ENCODE assay signal across 28 cellular contexts in genomic region chrX:6012357-6012756, GRCh38.
"Had no signal": no experiment of that assay in that cellular context is flagged by ENCODE, and none has a peak within 500 bp of the region (broad histone marks: within the 10 kb centered on the region; RNA-seq: fewer than 3 reads in every experiment).

No MANE protein-coding gene starts in this region.

- DNase-seq: natural killer cell; occipital lobe; ovary; posterior cingulate gyrus; psoas muscle; right cardiac atrium; spleen; stimulated activated CD4-positive, alpha-beta T cell treated with anti-CD3 and anti-CD28 coated beads, Interleukin-12 subunit alpha, Interleukin-12 subunit beta, amount 100 ng/mL, for 4 hours; stimulated activated CD4-positive, alpha-beta T cell treated with anti-CD3 and anti-CD28 coated beads, Interleukin-1b, Interleukin-23, amount 100 ng/mL, for 48 hours; stimulated activated CD4-positive, alpha-beta T cell treated with anti-CD3 and anti-CD28 coated beads, Interleukin-4, amount 100 ng/mL, for 1 hour; stimulated activated CD4-positive, alpha-beta T cell treated with anti-CD3 and anti-CD28 coated beads, Interleukin-4, amount 100 ng/mL, for 4 hours; stimulated activated CD8-positive, alpha-beta memory T cell treated with anti-CD3 and anti-CD28 coated beads, Interleukin-4, amount 100 ng/mL, for 48 hours; stimulated activated naive CD4-positive, alpha-beta T cell; stimulated activated naive CD8-positive, alpha-beta T cell treated with anti-CD3 and anti-CD28 coated beads, Interleukin-15, amount 100 ng/mL, for 72 hours; stimulated activated naive CD8-positive, alpha-beta T cell treated with anti-CD3 and anti-CD28 coated beads, Interleukin-15, Interleukin-2, amounts not matched to agents 100 U/mL and 50 U/mL, for 24 hours; substantia nigra; testis; tibial artery; transverse colon; upper lobe of right lung; uterus had no signal

- ATAC-seq: natural killer cell; psoas muscle; right cardiac atrium; sciatic nerve; stimulated activated memory B cell treated with anti-CD40 and anti-IgM and Interleukin-4, amounts not matched to agents 10 μg/mL and 1 μg/mL and 100 μg/mL, for 72 hours; stimulated activated naive CD8-positive, alpha-beta T cell treated with anti-CD3 and anti-CD28 coated beads, Interleukin-15, amount 100 ng/mL, for 72 hours; stimulated activated naive CD8-positive, alpha-beta T cell treated with anti-CD3 and anti-CD28 coated beads, Interleukin-15, Interleukin-2, amounts not matched to agents 100 U/mL and 50 U/mL, for 24 hours; upper lobe of right lung had no signal

- H3K27me3 ChIP-seq: neural progenitor cell, ovary, spleen, suprapubic skin, testis, tibial artery, transverse colon, upper lobe of right lung, uterus had no signal

- H3K4me1 ChIP-seq: neural progenitor cell, parathyroid adenoma, psoas muscle, spleen, suprapubic skin, testis, tibial artery, transverse colon, upper lobe of right lung, uterus had no signal

- H3K4me3 ChIP-seq: neural progenitor cell, ovary, psoas muscle, skin epidermis, smooth muscle cell, spleen, suprapubic skin, testis, tibial artery, transverse colon, upper lobe of right lung, uterus had no signal

- H2AFZ ChIP-seq: neural progenitor cell, parathyroid adenoma had no signal

- H3K79me2 ChIP-seq: parathyroid adenoma had no signal

- H3K4me2 ChIP-seq: neural progenitor cell, smooth muscle cell had no signal

- H3K27ac ChIP-seq: neural progenitor cell, ovary, parathyroid adenoma, psoas muscle, skin epidermis, spleen, suprapubic skin, testis, tibial artery, transverse colon, upper lobe of right lung, uterus had no signal

- H3K9me3 ChIP-seq: ovary, psoas muscle, spleen, suprapubic skin, testis, tibial artery, transverse colon, upper lobe of right lung, uterus had no signal

- H3K9ac ChIP-seq: neural progenitor cell, parathyroid adenoma had no signal

- H3K36me3 ChIP-seq: neural progenitor cell, ovary, spleen, suprapubic skin, tibial artery, transverse colon, upper lobe of right lung, uterus had no signal
